Comparison of ENCODE assay signal across 18 cellular contexts in the genomic region with DNA sequence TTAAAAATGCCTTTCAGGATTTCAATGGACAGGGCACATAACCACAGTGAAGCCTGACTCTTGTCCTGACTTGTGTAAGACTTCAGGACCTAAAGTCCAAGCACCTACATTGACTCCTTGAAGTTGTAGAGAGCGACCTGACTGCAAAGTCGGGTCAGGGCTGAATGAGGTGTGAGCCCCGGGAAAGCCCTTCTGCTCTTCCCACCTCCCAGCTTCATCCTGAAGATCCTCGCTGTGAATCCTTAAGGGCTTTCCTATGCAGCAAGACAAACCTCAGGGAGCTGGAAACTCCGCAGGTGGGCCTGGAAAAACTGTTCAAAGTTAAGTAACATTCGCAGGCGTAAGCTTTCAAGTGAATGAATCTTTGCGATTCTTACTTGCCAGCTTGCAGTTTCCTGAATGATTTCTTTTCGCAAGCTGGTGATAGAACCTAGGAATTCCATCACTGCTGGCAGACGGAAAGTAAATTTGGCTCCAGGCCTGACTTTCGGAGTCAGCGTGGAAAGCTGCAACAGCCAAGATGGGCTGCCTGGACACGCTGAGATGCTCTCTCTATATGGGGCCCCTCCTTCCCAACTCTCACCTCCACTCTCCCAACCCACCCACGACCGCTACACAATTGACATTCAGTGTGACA. TPM values are rescaled to one million over a fixed set of nuclear protein-coding genes. Genes with fewer than 3 reads are reported as not detected.
DNase-seq lines count a peak whose midpoint lies in the region; ATAC-seq and TF ChIP-seq lines count a peak whose summit lies in the region.
"Had no signal": no experiment of that assay in that cellular context is flagged by ENCODE, and none has a peak within 500 bp of the region (broad histone marks: within the 10 kb centered on the region; RNA-seq: fewer than 3 reads in every experiment).

No MANE protein-coding gene starts in this region.

- 49% methylated on average over 15 of the region's 15 CpGs for WGBS in right cardiac atrium

- peak; percentile 41; the same call in 1 of the 3 replicates for ATAC-seq in RWPE2 (ENCODE audit: low read depth)
- ATAC-seq in right cardiac atrium: peak; percentile 42 to 67
- peak; percentile 50 for ATAC-seq in thoracic aorta (ENCODE audit: insufficient number of reproducible peaks, low FRiP score, low read depth)
- no peak for ATAC-seq in GM19023 (IDR thresholded peaks at IDR 0.05; ENCODE audit: unreplicated experiment)
- ATAC-seq: left colon; naive thymus-derived CD8-positive, alpha-beta T cell; SK-N-SH treated with all-trans-retinoic acid at 6 μM for 48 hours had no signal

- H3K4me1 ChIP-seq in RWPE2 (ENCODE audit: insufficient read depth, poor library complexity, severe bottlenecking): no peaks in the 10 kb centered on the region
- peaks cover 7% of the 10 kb centered on the region for H3K4me1 ChIP-seq in right cardiac atrium (ENCODE audit: control insufficient read depth, insufficient read depth, low read length)
- peaks cover 12 to 52% of the 10 kb centered on the region in 2 donors for H3K4me1 ChIP-seq in thoracic aorta (ENCODE audit: control insufficient read depth in 1 of 2, low read depth in 2 of 2)

- TF ChIP-seq CTCF in RWPE2 (IDR thresholded peaks at IDR 0.05; ENCODE audit: poor library complexity, severe bottlenecking): no peak
- TF ChIP-seq CTCF in coronary artery (IDR thresholded peaks at IDR 0.05): no peak
- TF ChIP-seq CTCF in thoracic aorta (IDR thresholded peaks at IDR 0.05): no peak

- no peak overlapping the region for H3K4me3 ChIP-seq in RWPE2 (ENCODE audit: severe bottlenecking)
- H3K4me3 ChIP-seq in coronary artery: peak overlapping the region; percentile 39
- H3K4me3 ChIP-seq in right cardiac atrium (ENCODE audit: low read length): no peak overlapping the region
- H3K4me3 ChIP-seq in thoracic aorta: peak overlapping the region; percentile 61

- H3K9me3 ChIP-seq in RWPE2 (ENCODE audit: severe bottlenecking) (no peaks in the 10 kb centered on the region), right cardiac atrium (ENCODE audit: control insufficient read depth, low read length) (peaks cover 1% of the 10 kb centered on the region), thoracic aorta (no peaks in the 10 kb centered on the region)

- H3K27ac ChIP-seq in RWPE2 (ENCODE audit: poor library complexity, severe bottlenecking) (no peak overlapping the region), coronary artery (peak overlapping the region in 1 of 2 donors; percentile 2), right cardiac atrium (ENCODE audit: low read length) (peak overlapping the region; percentile 40), thoracic aorta (peak overlapping the region in 1 of 2 donors; percentile 19)
- H3K27ac ChIP-seq: WERI-Rb-1 had no signal

- H3K27me3 ChIP-seq in RWPE2 (ENCODE audit: insufficient read depth, poor library complexity, severe bottlenecking): no peaks in the 10 kb centered on the region
- no peaks in the 10 kb centered on the region for H3K27me3 ChIP-seq in right cardiac atrium (ENCODE audit: control insufficient read depth, insufficient read depth)
- no peaks in the 10 kb centered on the region for H3K27me3 ChIP-seq in thoracic aorta (replicated peaks; ENCODE audit: insufficient read depth)

- H3K36me3 ChIP-seq in RWPE2 (ENCODE audit: low read depth): no peaks in the 10 kb centered on the region
- no peaks in the 10 kb centered on the region for H3K36me3 ChIP-seq in thoracic aorta
- H3K36me3 ChIP-seq: WERI-Rb-1 had no signal

- DNase-seq in RWPE2 (ENCODE audit: low spot score) (no peak), coronary artery (ENCODE audit: low spot score) (no peak), right cardiac atrium (peak; percentile 24 to 61 (median 44)), thoracic aorta (ENCODE audit: low spot score) (no peak), kidney glomerular epithelial cell (lab: John Stamatoyannopoulos, UW) (no peak), OCI-M2 (lab: John Stamatoyannopoulos, UW; ENCODE audit: unreplicated experiment) (no peak)
- DNase-seq: activated CD4-positive, alpha-beta T cell treated with anti-CD3 and anti-CD28 coated beads, Interleukin-2, amount 50 U/mL, for 48 hours; CD4-positive, alpha-beta memory T cell; GDM1; H9; left colon; naive thymus-derived CD8-positive, alpha-beta T cell; NCI-H146; NCI-H2171; NCI-H526; WERI-Rb-1 had no signal

- intact Hi-C loops in right cardiac atrium (cut with DNase I): loop anchor here in 1 of 4 donors (10.0 kb wide), 1 partner anchor 180 kb away; no protein-coding TSS in a partner anchor

RNA-seq across cellular contexts. Expression of a gene that starts 10.9 kb away (rescaled TPM):
- total RNA-seq in right cardiac atrium (10 to 100 TPM; 23.2 to 28.2 (median 25.3) TPM), thoracic aorta (10 to 100 TPM; 13.3 to 17.6 TPM)
- polyA plus RNA-seq in right cardiac atrium: 6.7 TPM
- total RNA-seq: naive thymus-derived CD8-positive, alpha-beta T cell had no signal
- polyA plus RNA-seq: naive thymus-derived CD8-positive, alpha-beta T cell had no signal

Comparison
In these comparisons a context has a peak if more than half of its experiments do, and no peak if none do; other contexts are left out.
1. DNase-seq: peak in right cardiac atrium (3 of 3); none in RWPE2 (single experiment), coronary artery (single experiment), thoracic aorta (single experiment), kidney glomerular epithelial cell (single experiment) and OCI-M2 (single experiment).
2. H3K4me3 ChIP-seq: peak in coronary artery (single experiment) and thoracic aorta (single experiment); none in RWPE2 (single experiment) and right cardiac atrium (single experiment).